In the genomic region with DNA sequence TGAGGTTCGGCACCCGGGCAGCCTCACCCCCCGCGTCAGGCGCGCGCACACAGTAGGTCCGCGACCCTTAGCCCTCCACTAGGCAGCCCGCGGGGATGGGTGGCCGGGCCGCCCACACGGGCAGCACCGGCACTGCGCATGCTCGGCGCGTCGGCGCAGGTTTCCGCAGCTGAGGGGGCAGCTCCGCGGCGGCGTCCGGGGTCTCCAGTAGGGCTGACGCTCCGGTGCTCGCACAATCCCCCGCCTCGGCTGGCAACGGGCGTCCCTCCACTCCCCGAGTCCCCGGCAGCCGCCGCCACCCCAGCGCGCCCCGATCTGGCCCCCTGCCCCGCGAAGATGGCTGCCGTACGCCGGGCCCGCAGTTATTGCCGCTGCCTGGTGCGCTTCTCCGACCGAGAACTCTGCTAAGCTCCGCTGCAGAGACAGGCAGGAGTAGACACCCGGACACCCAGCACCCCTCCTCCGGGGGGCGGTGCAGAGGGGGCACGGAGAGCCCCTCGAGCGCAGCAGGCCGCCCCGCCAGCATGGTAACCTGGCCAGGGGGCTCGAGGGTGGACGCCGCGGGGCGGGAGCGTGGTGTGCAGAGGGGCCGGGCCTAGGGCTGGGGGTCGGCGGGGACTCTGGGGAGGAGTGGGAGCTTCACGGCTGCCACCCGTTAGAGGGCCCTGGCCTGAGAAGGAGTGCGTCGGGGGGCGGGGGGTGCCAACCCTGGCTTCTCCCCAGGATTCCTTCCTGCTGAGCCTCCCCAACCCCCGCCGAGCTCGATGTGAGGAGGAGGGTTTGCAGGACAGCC, we compare ENCODE assay signal across 1 cellular context.
TF ChIP-seq lines count a peak whose summit lies in the region.

A gene (plus strand): TSS at position 139 of the 793 bp plus-strand sequence. CDS start 386 bp downstream, at position 525.

TF ChIP-seq in K562, 482 proteins besides CTCF, POLR2A, EP300 and RAD21 (continued from another document and continues in another):
- TF ChIP-seq, protein P1, sequence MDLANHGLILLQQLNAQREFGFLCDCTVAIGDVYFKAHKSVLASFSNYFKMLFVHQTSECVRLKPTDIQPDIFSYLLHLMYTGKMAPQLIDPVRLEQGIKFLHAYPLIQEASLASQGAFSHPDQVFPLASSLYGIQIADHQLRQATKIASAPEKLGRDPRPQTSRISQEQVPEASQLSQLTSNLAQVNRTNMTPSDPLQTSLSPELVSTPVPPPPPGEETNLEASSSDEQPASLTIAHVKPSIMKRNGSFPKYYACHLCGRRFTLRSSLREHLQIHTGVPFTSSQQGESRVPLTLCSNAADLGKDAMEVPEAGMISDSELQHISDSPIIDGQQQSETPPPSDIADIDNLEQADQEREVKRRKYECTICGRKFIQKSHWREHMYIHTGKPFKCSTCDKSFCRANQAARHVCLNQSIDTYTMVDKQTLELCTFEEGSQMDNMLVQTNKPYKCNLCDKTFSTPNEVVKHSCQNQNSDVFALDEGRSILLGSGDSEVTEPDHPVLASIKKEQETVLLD (IDR thresholded peaks at IDR 0.05): peak; percentile 69
- TF ChIP-seq TGIF2 (CRISPR knock-in tag; IDR thresholded peaks at IDR 0.05) (0 out of 2 replicates have a peak, but pooled peaks have one; percentile 30), GATAD2B (IDR thresholded peaks at IDR 0.05; ENCODE audit: borderline replicate concordance) (no peak), ZNF830 (CRISPR knock-in tag; IDR thresholded peaks at IDR 0.05) (no peak), DPF2 (IDR thresholded peaks at IDR 0.05) (no peak), CBX1 (IDR thresholded peaks at IDR 0.05; ENCODE audit: low read depth) (0 out of 2 replicates have a peak, but pooled peaks have one; percentile 35), EGR1 (conservative IDR thresholded peaks at IDR 0.05) (peak; percentile 85), ZNF584 (CRISPR knock-in tag; IDR thresholded peaks at IDR 0.05; ENCODE audit: low read depth) (no peak), NRF1 (conservative IDR thresholded peaks at IDR 0.05 in 1 of 2, IDR thresholded peaks at IDR 0.05 in 1 of 2) (peak; percentile 97), ZNF507 (tag; conservative IDR thresholded peaks at IDR 0.05) (no peak), SMARCC2 (IDR thresholded peaks at IDR 0.05; ENCODE audit: low read depth) (no peak), CREBBP (IDR thresholded peaks at IDR 0.05; ENCODE audit: low read depth, low read length) (no peak), ELF1 (tag; IDR thresholded peaks at IDR 0.05) (no peak), TAF1 (IDR thresholded peaks at IDR 0.05; ENCODE audit: control insufficient read depth, extremely low read depth, insufficient read depth, low read length, severe bottlenecking) (peak; percentile 16), ILF3 (IDR thresholded peaks at IDR 0.05; ENCODE audit: borderline replicate concordance) (no peak)
- TF ChIP-seq, protein P2, sequence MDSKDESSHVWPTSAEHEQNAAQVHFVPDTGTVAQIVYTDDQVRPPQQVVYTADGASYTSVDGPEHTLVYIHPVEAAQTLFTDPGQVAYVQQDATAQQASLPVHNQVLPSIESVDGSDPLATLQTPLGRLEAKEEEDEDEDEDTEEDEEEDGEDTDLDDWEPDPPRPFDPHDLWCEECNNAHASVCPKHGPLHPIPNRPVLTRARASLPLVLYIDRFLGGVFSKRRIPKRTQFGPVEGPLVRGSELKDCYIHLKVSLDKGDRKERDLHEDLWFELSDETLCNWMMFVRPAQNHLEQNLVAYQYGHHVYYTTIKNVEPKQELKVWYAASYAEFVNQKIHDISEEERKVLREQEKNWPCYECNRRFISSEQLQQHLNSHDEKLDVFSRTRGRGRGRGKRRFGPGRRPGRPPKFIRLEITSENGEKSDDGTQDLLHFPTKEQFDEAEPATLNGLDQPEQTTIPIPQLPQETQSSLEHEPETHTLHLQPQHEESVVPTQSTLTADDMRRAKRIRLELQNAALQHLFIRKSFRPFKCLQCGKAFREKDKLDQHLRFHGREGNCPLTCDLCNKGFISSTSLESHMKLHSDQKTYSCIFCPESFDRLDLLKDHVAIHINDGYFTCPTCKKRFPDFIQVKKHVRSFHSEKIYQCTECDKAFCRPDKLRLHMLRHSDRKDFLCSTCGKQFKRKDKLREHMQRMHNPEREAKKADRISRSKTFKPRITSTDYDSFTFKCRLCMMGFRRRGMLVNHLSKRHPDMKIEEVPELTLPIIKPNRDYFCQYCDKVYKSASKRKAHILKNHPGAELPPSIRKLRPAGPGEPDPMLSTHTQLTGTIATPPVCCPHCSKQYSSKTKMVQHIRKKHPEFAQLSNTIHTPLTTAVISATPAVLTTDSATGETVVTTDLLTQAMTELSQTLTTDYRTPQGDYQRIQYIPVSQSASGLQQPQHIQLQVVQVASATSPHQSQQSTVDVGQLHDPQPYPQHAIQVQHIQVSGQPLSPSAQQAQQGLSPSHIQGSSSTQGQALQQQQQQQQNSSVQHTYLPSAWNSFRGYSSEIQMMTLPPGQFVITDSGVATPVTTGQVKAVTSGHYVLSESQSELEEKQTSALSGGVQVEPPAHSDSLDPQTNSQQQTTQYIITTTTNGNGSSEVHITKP (IDR thresholded peaks at IDR 0.05; ENCODE audit: partially characterized antibody): no peak
- TF ChIP-seq, protein P3, sequence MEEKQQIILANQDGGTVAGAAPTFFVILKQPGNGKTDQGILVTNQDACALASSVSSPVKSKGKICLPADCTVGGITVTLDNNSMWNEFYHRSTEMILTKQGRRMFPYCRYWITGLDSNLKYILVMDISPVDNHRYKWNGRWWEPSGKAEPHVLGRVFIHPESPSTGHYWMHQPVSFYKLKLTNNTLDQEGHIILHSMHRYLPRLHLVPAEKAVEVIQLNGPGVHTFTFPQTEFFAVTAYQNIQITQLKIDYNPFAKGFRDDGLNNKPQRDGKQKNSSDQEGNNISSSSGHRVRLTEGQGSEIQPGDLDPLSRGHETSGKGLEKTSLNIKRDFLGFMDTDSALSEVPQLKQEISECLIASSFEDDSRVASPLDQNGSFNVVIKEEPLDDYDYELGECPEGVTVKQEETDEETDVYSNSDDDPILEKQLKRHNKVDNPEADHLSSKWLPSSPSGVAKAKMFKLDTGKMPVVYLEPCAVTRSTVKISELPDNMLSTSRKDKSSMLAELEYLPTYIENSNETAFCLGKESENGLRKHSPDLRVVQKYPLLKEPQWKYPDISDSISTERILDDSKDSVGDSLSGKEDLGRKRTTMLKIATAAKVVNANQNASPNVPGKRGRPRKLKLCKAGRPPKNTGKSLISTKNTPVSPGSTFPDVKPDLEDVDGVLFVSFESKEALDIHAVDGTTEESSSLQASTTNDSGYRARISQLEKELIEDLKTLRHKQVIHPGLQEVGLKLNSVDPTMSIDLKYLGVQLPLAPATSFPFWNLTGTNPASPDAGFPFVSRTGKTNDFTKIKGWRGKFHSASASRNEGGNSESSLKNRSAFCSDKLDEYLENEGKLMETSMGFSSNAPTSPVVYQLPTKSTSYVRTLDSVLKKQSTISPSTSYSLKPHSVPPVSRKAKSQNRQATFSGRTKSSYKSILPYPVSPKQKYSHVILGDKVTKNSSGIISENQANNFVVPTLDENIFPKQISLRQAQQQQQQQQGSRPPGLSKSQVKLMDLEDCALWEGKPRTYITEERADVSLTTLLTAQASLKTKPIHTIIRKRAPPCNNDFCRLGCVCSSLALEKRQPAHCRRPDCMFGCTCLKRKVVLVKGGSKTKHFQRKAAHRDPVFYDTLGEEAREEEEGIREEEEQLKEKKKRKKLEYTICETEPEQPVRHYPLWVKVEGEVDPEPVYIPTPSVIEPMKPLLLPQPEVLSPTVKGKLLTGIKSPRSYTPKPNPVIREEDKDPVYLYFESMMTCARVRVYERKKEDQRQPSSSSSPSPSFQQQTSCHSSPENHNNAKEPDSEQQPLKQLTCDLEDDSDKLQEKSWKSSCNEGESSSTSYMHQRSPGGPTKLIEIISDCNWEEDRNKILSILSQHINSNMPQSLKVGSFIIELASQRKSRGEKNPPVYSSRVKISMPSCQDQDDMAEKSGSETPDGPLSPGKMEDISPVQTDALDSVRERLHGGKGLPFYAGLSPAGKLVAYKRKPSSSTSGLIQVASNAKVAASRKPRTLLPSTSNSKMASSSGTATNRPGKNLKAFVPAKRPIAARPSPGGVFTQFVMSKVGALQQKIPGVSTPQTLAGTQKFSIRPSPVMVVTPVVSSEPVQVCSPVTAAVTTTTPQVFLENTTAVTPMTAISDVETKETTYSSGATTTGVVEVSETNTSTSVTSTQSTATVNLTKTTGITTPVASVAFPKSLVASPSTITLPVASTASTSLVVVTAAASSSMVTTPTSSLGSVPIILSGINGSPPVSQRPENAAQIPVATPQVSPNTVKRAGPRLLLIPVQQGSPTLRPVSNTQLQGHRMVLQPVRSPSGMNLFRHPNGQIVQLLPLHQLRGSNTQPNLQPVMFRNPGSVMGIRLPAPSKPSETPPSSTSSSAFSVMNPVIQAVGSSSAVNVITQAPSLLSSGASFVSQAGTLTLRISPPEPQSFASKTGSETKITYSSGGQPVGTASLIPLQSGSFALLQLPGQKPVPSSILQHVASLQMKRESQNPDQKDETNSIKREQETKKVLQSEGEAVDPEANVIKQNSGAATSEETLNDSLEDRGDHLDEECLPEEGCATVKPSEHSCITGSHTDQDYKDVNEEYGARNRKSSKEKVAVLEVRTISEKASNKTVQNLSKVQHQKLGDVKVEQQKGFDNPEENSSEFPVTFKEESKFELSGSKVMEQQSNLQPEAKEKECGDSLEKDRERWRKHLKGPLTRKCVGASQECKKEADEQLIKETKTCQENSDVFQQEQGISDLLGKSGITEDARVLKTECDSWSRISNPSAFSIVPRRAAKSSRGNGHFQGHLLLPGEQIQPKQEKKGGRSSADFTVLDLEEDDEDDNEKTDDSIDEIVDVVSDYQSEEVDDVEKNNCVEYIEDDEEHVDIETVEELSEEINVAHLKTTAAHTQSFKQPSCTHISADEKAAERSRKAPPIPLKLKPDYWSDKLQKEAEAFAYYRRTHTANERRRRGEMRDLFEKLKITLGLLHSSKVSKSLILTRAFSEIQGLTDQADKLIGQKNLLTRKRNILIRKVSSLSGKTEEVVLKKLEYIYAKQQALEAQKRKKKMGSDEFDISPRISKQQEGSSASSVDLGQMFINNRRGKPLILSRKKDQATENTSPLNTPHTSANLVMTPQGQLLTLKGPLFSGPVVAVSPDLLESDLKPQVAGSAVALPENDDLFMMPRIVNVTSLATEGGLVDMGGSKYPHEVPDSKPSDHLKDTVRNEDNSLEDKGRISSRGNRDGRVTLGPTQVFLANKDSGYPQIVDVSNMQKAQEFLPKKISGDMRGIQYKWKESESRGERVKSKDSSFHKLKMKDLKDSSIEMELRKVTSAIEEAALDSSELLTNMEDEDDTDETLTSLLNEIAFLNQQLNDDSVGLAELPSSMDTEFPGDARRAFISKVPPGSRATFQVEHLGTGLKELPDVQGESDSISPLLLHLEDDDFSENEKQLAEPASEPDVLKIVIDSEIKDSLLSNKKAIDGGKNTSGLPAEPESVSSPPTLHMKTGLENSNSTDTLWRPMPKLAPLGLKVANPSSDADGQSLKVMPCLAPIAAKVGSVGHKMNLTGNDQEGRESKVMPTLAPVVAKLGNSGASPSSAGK (IDR thresholded peaks at IDR 0.05): 0 out of 2 replicates have a peak, but pooled peaks have one; percentile 9
- TF ChIP-seq, protein P4, sequence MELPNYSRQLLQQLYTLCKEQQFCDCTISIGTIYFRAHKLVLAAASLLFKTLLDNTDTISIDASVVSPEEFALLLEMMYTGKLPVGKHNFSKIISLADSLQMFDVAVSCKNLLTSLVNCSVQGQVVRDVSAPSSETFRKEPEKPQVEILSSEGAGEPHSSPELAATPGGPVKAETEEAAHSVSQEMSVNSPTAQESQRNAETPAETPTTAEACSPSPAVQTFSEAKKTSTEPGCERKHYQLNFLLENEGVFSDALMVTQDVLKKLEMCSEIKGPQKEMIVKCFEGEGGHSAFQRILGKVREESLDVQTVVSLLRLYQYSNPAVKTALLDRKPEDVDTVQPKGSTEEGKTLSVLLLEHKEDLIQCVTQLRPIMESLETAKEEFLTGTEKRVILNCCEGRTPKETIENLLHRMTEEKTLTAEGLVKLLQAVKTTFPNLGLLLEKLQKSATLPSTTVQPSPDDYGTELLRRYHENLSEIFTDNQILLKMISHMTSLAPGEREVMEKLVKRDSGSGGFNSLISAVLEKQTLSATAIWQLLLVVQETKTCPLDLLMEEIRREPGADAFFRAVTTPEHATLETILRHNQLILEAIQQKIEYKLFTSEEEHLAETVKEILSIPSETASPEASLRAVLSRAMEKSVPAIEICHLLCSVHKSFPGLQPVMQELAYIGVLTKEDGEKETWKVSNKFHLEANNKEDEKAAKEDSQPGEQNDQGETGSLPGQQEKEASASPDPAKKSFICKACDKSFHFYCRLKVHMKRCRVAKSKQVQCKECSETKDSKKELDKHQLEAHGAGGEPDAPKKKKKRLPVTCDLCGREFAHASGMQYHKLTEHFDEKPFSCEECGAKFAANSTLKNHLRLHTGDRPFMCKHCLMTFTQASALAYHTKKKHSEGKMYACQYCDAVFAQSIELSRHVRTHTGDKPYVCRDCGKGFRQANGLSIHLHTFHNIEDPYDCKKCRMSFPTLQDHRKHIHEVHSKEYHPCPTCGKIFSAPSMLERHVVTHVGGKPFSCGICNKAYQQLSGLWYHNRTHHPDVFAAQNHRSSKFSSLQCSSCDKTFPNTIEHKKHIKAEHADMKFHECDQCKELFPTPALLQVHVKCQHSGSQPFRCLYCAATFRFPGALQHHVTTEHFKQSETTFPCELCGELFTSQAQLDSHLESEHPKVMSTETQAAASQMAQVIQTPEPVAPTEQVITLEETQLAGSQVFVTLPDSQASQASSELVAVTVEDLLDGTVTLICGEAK (IDR thresholded peaks at IDR 0.05): no peak
- TF ChIP-seq, protein P4 (CRISPR knock-in tag; IDR thresholded peaks at IDR 0.05): no peak
- TF ChIP-seq, protein P5, sequence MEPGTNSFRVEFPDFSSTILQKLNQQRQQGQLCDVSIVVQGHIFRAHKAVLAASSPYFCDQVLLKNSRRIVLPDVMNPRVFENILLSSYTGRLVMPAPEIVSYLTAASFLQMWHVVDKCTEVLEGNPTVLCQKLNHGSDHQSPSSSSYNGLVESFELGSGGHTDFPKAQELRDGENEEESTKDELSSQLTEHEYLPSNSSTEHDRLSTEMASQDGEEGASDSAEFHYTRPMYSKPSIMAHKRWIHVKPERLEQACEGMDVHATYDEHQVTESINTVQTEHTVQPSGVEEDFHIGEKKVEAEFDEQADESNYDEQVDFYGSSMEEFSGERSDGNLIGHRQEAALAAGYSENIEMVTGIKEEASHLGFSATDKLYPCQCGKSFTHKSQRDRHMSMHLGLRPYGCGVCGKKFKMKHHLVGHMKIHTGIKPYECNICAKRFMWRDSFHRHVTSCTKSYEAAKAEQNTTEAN (CRISPR knock-in tag; IDR thresholded peaks at IDR 0.05): no peak
